Comparison of ENCODE assay signal across 1 cellular context in genomic region chr18:70991577-70991976, GRCh38.
A peak's percentile ranks its signal among the peaks of the same experiment; 100 is the strongest.
TF ChIP-seq lines count a peak whose summit lies in the region.

No MANE protein-coding gene starts in this region.

TF ChIP-seq in SK-N-SH, 30 proteins besides CTCF, POLR2A, EP300 and RAD21 (continued from another document):
- TF ChIP-seq MEF2A (IDR thresholded peaks at IDR 0.05; ENCODE audit: borderline replicate concordance, low read depth) (peak; percentile 44; the same call in 1 of the 2 replicates), CHD2 (IDR thresholded peaks at IDR 0.05; ENCODE audit: low read length, partially characterized antibody) (no peak), RCOR1 (IDR thresholded peaks at IDR 0.05; ENCODE audit: low read length) (no peak), MXI1 (IDR thresholded peaks at IDR 0.05; ENCODE audit: low read depth, low read length) (no peak), YY1 (IDR thresholded peaks at IDR 0.05; ENCODE audit: low read depth) (no peak), PBX3 (IDR thresholded peaks at IDR 0.05) (peak; percentile 55; the same call in 1 of the 2 replicates), JUND (IDR thresholded peaks at IDR 0.05) (peak; percentile 90), RFX5 (IDR thresholded peaks at IDR 0.05; ENCODE audit: low read length) (no peak), GABPA (IDR thresholded peaks at IDR 0.05; ENCODE audit: low read depth) (no peak), EZH2phosphoT487 (IDR thresholded peaks at IDR 0.05; ENCODE audit: borderline replicate concordance, low read depth) (no peak), USF2 (IDR thresholded peaks at IDR 0.05; ENCODE audit: borderline replicate concordance, low read depth, low read length) (no peak), FOSL2 (IDR thresholded peaks at IDR 0.05; ENCODE audit: borderline replicate concordance, low read depth) (peak; percentile 89), SMC3 (IDR thresholded peaks at IDR 0.05; ENCODE audit: low read depth, low read length) (no peak), ELF1 (IDR thresholded peaks at IDR 0.05) (no peak), TEAD4 (IDR thresholded peaks at IDR 0.05; ENCODE audit: borderline replicate concordance, insufficient read depth) (peak; percentile 73; the same call in 1 of the 2 replicates), FOXJ3 (CRISPR knock-in tag; IDR thresholded peaks at IDR 0.05) (no peak), GATA2 (CRISPR knock-in tag; IDR thresholded peaks at IDR 0.05) (no peak), RXRA (IDR thresholded peaks at IDR 0.05; ENCODE audit: borderline replicate concordance, low read depth) (peak; percentile 40; the same call in 1 of the 2 replicates), NFIC (IDR thresholded peaks at IDR 0.05; ENCODE audit: borderline replicate concordance) (peak; percentile 70), FOXM1 (IDR thresholded peaks at IDR 0.05; ENCODE audit: low read depth) (peak; percentile 63; the same call in 1 of the 2 replicates), NRF1 (IDR thresholded peaks at IDR 0.05; ENCODE audit: low read depth, low read length) (no peak), POLR2AphosphoS5 (IDR thresholded peaks at IDR 0.05; ENCODE audit: low read depth, low read length) (peak; percentile 31; the same call in 1 of the 2 replicates)
- TF ChIP-seq, protein P1, sequence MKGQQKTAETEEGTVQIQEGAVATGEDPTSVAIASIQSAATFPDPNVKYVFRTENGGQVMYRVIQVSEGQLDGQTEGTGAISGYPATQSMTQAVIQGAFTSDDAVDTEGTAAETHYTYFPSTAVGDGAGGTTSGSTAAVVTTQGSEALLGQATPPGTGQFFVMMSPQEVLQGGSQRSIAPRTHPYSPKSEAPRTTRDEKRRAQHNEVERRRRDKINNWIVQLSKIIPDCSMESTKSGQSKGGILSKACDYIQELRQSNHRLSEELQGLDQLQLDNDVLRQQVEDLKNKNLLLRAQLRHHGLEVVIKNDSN (IDR thresholded peaks at IDR 0.05; ENCODE audit: borderline replicate concordance, low read depth), result no peak
- TF ChIP-seq, protein P2, sequence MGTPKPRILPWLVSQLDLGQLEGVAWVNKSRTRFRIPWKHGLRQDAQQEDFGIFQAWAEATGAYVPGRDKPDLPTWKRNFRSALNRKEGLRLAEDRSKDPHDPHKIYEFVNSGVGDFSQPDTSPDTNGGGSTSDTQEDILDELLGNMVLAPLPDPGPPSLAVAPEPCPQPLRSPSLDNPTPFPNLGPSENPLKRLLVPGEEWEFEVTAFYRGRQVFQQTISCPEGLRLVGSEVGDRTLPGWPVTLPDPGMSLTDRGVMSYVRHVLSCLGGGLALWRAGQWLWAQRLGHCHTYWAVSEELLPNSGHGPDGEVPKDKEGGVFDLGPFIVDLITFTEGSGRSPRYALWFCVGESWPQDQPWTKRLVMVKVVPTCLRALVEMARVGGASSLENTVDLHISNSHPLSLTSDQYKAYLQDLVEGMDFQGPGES (IDR thresholded peaks at IDR 0.05; ENCODE audit: low read depth, low read length), result no peak
- TF ChIP-seq, protein P3, sequence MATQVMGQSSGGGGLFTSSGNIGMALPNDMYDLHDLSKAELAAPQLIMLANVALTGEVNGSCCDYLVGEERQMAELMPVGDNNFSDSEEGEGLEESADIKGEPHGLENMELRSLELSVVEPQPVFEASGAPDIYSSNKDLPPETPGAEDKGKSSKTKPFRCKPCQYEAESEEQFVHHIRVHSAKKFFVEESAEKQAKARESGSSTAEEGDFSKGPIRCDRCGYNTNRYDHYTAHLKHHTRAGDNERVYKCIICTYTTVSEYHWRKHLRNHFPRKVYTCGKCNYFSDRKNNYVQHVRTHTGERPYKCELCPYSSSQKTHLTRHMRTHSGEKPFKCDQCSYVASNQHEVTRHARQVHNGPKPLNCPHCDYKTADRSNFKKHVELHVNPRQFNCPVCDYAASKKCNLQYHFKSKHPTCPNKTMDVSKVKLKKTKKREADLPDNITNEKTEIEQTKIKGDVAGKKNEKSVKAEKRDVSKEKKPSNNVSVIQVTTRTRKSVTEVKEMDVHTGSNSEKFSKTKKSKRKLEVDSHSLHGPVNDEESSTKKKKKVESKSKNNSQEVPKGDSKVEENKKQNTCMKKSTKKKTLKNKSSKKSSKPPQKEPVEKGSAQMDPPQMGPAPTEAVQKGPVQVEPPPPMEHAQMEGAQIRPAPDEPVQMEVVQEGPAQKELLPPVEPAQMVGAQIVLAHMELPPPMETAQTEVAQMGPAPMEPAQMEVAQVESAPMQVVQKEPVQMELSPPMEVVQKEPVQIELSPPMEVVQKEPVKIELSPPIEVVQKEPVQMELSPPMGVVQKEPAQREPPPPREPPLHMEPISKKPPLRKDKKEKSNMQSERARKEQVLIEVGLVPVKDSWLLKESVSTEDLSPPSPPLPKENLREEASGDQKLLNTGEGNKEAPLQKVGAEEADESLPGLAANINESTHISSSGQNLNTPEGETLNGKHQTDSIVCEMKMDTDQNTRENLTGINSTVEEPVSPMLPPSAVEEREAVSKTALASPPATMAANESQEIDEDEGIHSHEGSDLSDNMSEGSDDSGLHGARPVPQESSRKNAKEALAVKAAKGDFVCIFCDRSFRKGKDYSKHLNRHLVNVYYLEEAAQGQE (IDR thresholded peaks at IDR 0.05; ENCODE audit: low read depth, low read length), result no peak
- TF ChIP-seq, protein P4, sequence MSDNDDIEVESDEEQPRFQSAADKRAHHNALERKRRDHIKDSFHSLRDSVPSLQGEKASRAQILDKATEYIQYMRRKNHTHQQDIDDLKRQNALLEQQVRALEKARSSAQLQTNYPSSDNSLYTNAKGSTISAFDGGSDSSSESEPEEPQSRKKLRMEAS (IDR thresholded peaks at IDR 0.05; ENCODE audit: low read depth), result 0 out of 2 replicates have a peak, but pooled peaks have one; percentile 17
